In genomic region chr11:47571012-47571729, GRCh38 we compare ENCODE assay signal across 1 cellular context.
TF ChIP-seq lines count a peak whose summit lies in the region.

No MANE protein-coding gene starts in this region.

TF ChIP-seq in GM12878, 131 proteins besides CTCF, POLR2A, EP300 and RAD21:
- no peak for TF ChIP-seq POU2F2 (IDR thresholded peaks at IDR 0.05; ENCODE audit: borderline replicate concordance, low read depth, low read length)
- no peak for TF ChIP-seq ZNF592 (IDR thresholded peaks at IDR 0.05)
- TF ChIP-seq HCFC1 (IDR thresholded peaks at IDR 0.05; ENCODE audit: low read length), result no peak
- no peak for TF ChIP-seq HDAC2 (IDR thresholded peaks at IDR 0.05)
- no peak for TF ChIP-seq NRF1 (conservative IDR thresholded peaks at IDR 0.05; ENCODE audit: low read depth, low read length)
- TF ChIP-seq TCF7 (IDR thresholded peaks at IDR 0.05; ENCODE audit: borderline replicate concordance), result no peak
- TF ChIP-seq RELA (IDR thresholded peaks at IDR 0.05; ENCODE audit: borderline replicate concordance, partially characterized antibody), result no peak
- TF ChIP-seq IRF4 (IDR thresholded peaks at IDR 0.05; ENCODE audit: low read depth, low read length), result no peak
- TF ChIP-seq SREBF1 (IDR thresholded peaks at IDR 0.05; ENCODE audit: low read length), result no peak
- no peak for TF ChIP-seq IKZF2 (IDR thresholded peaks at IDR 0.05)
- no peak for TF ChIP-seq E2F8 (IDR thresholded peaks at IDR 0.05; ENCODE audit: low read depth, partially characterized antibody)
- no peak for TF ChIP-seq CREB1 (IDR thresholded peaks at IDR 0.05; ENCODE audit: low read depth)
- no peak for TF ChIP-seq ASH2L (IDR thresholded peaks at IDR 0.05; ENCODE audit: borderline replicate concordance, low read depth)
- TF ChIP-seq FOXK2 (IDR thresholded peaks at IDR 0.05), result no peak
- TF ChIP-seq SRF (IDR thresholded peaks at IDR 0.05; ENCODE audit: low read depth in 2 of 2, low read length in 2 of 2), result no peak
